In genomic region chr7:111388912-111389311, GRCh38 we compare ENCODE assay signal across 17 cellular contexts.
DNase-seq lines count a peak whose midpoint lies in the region; ATAC-seq and TF ChIP-seq lines count a peak whose summit lies in the region.
"Had no signal": no experiment of that assay in that cellular context is flagged by ENCODE, and none has a peak within 500 bp of the region (broad histone marks: within the 10 kb centered on the region; RNA-seq: fewer than 3 reads in every experiment).

No MANE protein-coding gene starts in this region.

- H3K27ac ChIP-seq in esophagus squamous epithelium = no peak overlapping the region
- H3K27ac ChIP-seq: adrenal gland, transverse colon had no signal

- intact Hi-C loops in left ventricle myocardium superior (cut with micrococcal nuclease) (no loop called here), mucosa of descending colon (cut with DNase I, micrococcal nuclease) (no loop called here), esophagus squamous epithelium (cut with DNase I) (no loop called here)

- TF ChIP-seq CTCF in GM06990 (IDR thresholded peaks at IDR 0.05; ENCODE audit: insufficient read depth, low read length, poor library complexity, severe bottlenecking) = no peak
- no peak for TF ChIP-seq CTCF in mucosa of descending colon (IDR thresholded peaks at IDR 0.05)
- no peak for TF ChIP-seq CTCF in esophagus squamous epithelium (IDR thresholded peaks at IDR 0.05)

- no peak for TF ChIP-seq POLR2A in esophagus squamous epithelium (IDR thresholded peaks at IDR 0.05)

- DNase-seq in GM06990 (ENCODE audit: extremely low read depth, insufficient read length) (peak; percentile 2), left ventricle myocardium superior (no peak), GF-D8 (lab: John Stamatoyannopoulos, UW) (no peak), mucosa of descending colon (no peak), esophagus squamous epithelium (lab: John Stamatoyannopoulos, UW) (no peak)
- DNase-seq: 8988T; activated T-cell treated with anti-CD3 and anti-CD28 coated beads, Interleukin-2, amount 50 U/mL, for 4 hours; adrenal gland; dermis blood vessel endothelial cell; mammary epithelial cell; NCI-H2227 treated with DMSO at 0.1 percent for 48 hours; occipital lobe; PC-3; transverse colon had no signal

- ATAC-seq in GM19324 (IDR thresholded peaks at IDR 0.05; ENCODE audit: low FRiP score, unreplicated experiment) (peak; percentile 71), HG02588 (IDR thresholded peaks at IDR 0.05; ENCODE audit: unreplicated experiment) (peak; percentile 81), HG03342 (IDR thresholded peaks at IDR 0.05; ENCODE audit: unreplicated experiment) (peak; percentile 92), left ventricle myocardium superior (no peak), mucosa of descending colon (no peak)
- ATAC-seq: activated T-cell treated with anti-CD3 and anti-CD28 coated beads, Interleukin-2, amount 50 U/mL, for 4 hours; PC-3 had no signal

- no peaks in the 10 kb centered on the region for H3K4me1 ChIP-seq in mucosa of descending colon (ENCODE audit: low read depth)
- H3K4me1 ChIP-seq in esophagus squamous epithelium = peaks cover 0 to 13% (median 3%) of the 10 kb centered on the region in 3 donors
- H3K4me1 ChIP-seq: adrenal gland, transverse colon had no signal

- no peaks in the 10 kb centered on the region for H3K36me3 ChIP-seq in GM06990 (ENCODE audit: control insufficient read depth, insufficient read depth, low read length)
- no peaks in the 10 kb centered on the region for H3K36me3 ChIP-seq in mucosa of descending colon (ENCODE audit: low read depth)
- no peaks in the 10 kb centered on the region for H3K36me3 ChIP-seq in esophagus squamous epithelium
- H3K36me3 ChIP-seq: adrenal gland, transverse colon had no signal

- H3K27me3 ChIP-seq in GM06990 (replicated peaks; ENCODE audit: control insufficient read depth, insufficient read depth, low read length) = no peaks in the 10 kb centered on the region
- H3K27me3 ChIP-seq in esophagus squamous epithelium = no peaks in the 10 kb centered on the region
- H3K27me3 ChIP-seq: adrenal gland, transverse colon had no signal

- WGBS in esophagus squamous epithelium, 2 donors = 85 to 91% methylated on average over 2 of the region's 2 CpGs

- H3K4me3 ChIP-seq in GM06990 (replicated peaks; ENCODE audit: low read depth, low read length) (no peak overlapping the region), mucosa of descending colon (no peak overlapping the region), esophagus squamous epithelium (no peak overlapping the region)
- H3K4me3 ChIP-seq: adrenal gland, transverse colon had no signal

- H3K9me3 ChIP-seq in mucosa of descending colon (no peaks in the 10 kb centered on the region), esophagus squamous epithelium (no peaks in the 10 kb centered on the region)
- H3K9me3 ChIP-seq: adrenal gland, transverse colon had no signal

Comparison
In these comparisons a context has a peak if more than half of its experiments do, and no peak if none do; other contexts are left out.
1. ATAC-seq: peak in GM19324 (single experiment), HG02588 (single experiment) and HG03342 (single experiment); none in left ventricle myocardium superior (single experiment) and mucosa of descending colon (single experiment).